In genomic region chr19:55253842-55254624, GRCh38 we compare ENCODE assay signal across 1 cellular context.
TF ChIP-seq lines count a peak whose summit lies in the region.

No MANE protein-coding gene starts in this region.

TF ChIP-seq in H1, 55 proteins besides CTCF, POLR2A, EP300 and RAD21:
- TF ChIP-seq SP4 (IDR thresholded peaks at IDR 0.05; ENCODE audit: low read length) (no peak), GABPA (IDR thresholded peaks at IDR 0.05; ENCODE audit: borderline replicate concordance, insufficient read depth, low read length) (no peak), CREB1 (IDR thresholded peaks at IDR 0.05) (no peak), ATF2 (IDR thresholded peaks at IDR 0.05; ENCODE audit: low read length) (no peak), CHD7 (IDR thresholded peaks at IDR 0.05; ENCODE audit: insufficient replicate concordance, low read length) (no peak), HDAC2 (IDR thresholded peaks at IDR 0.05; ENCODE audit: borderline replicate concordance in 1 of 2, low read depth in 2 of 2, low read length in 2 of 2) (no peak), POU5F1 (IDR thresholded peaks at IDR 0.05; ENCODE audit: low read depth, low read length) (no peak), RNF2 (IDR thresholded peaks at IDR 0.05; ENCODE audit: borderline replicate concordance, low read depth, low read length, missing control alignments, poor library complexity, severe bottlenecking) (no peak)
